1 cellular context compared by ENCODE assay signal in the genomic region with DNA sequence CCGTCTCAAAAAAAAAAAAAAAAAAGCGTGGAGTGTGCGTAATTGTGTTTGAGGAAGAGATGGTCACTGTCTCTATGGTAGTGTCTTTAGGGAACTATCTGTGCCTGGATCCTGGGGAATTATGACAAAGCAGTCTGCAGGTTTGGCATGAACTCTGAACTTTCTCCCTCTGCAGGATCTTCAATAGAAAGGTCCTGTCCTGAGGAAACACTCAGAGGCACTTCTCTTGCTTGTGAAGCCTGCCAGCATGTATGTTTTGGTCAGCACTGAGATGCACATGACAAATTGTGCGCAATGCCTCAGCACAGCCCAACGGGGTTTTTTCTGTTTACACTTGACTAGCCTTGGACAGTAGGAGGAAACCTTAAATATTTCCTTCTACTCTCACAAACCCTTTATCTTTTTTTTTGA.
TF ChIP-seq lines count a peak whose summit lies in the region.

No MANE protein-coding gene starts in this region.

TF ChIP-seq in K562, 482 proteins besides CTCF, POLR2A, EP300 and RAD21 (continued from another document):
- TF ChIP-seq CREB5 (CRISPR knock-in tag; IDR thresholded peaks at IDR 0.05) (no peak), ZNF696 (CRISPR knock-in tag; conservative IDR thresholded peaks at IDR 0.05) (no peak), NR2C1 (IDR thresholded peaks at IDR 0.05) (no peak), NR2C1 (tag; IDR thresholded peaks at IDR 0.05) (no peak), CCAR2 (IDR thresholded peaks at IDR 0.05; ENCODE audit: low read depth, low read length) (no peak)
